Comparison of ENCODE assay signal across 24 cellular contexts in genomic region chr16:51268237-51268636, GRCh38.
DNase-seq lines count a peak whose midpoint lies in the region; ATAC-seq and TF ChIP-seq lines count a peak whose summit lies in the region.
"Had no signal": no experiment of that assay in that cellular context is flagged by ENCODE, and none has a peak within 500 bp of the region (broad histone marks: within the 10 kb centered on the region; RNA-seq: fewer than 3 reads in every experiment).

No MANE protein-coding gene starts in this region.

- no peaks in the 10 kb centered on the region for H3K27me3 ChIP-seq in vagina
- H3K27me3 ChIP-seq in heart left ventricle = no peaks in the 10 kb centered on the region
- H3K27me3 ChIP-seq: cardiac muscle cell, thyroid gland had no signal

- H3K4me1 ChIP-seq in vagina (peaks cover 6% of the 10 kb centered on the region), heart left ventricle (no peaks in the 10 kb centered on the region)
- H3K4me1 ChIP-seq: prostate gland, thyroid gland had no signal

- TF ChIP-seq CTCF in vagina (IDR thresholded peaks at IDR 0.05) (no peak), heart left ventricle (IDR thresholded peaks at IDR 0.05) (no peak)

- intact Hi-C loops in vagina (cut with DNase I) = no loop called here
- intact Hi-C loops in heart left ventricle (cut with DNase I) = no loop called here

- ATAC-seq in HG03432 (IDR thresholded peaks at IDR 0.05; ENCODE audit: unreplicated experiment) (no peak), heart left ventricle (no peak)
- ATAC-seq: CD8-positive, alpha-beta T cell; stimulated activated naive CD8-positive, alpha-beta T cell treated with anti-CD3 and anti-CD28 coated beads, Interleukin-15, Interleukin-2, amounts not matched to agents 100 U/mL and 50 U/mL, for 24 hours had no signal

- H3K36me3 ChIP-seq in vagina (no peaks in the 10 kb centered on the region), heart left ventricle (no peaks in the 10 kb centered on the region)
- H3K36me3 ChIP-seq: cardiac muscle cell, prostate gland, thyroid gland had no signal

- DNase-seq in NCI-H2107 treated with DMSO at 0.1 percent for 48 hours (lab: John Stamatoyannopoulos, UW; ENCODE audit: unreplicated experiment) (peak; percentile 27), NCI-H2107 (lab: John Stamatoyannopoulos, UW) (no peak), hippocampal formation (lab: John Stamatoyannopoulos, UW) (peak; percentile 64 to 69), nucleus accumbens (lab: John Stamatoyannopoulos, UW) (peak in 45 of 56 donors; percentile 9 to 76 (median 46)), vagina (ENCODE audit: extremely low spot score in 2 of 2) (no peak), heart left ventricle (no peak), activated gamma-delta T cell (lab: John Stamatoyannopoulos, UW) (no peak)
- DNase-seq: activated CD4-positive, alpha-beta T cell treated with anti-CD3 and anti-CD28 coated beads, Interleukin-2, amount 50 U/mL, for 4 hours; activated CD8-positive, alpha-beta memory T cell treated with anti-CD3 and anti-CD28 coated beads, Interleukin-2, amount 50 U/mL, for 4 hours; activated naive CD4-positive, alpha-beta T cell treated with anti-CD3 and anti-CD28 coated beads, Interleukin-2, amount 50 U/mL, for 16 hours; aorta; CD8-positive, alpha-beta T cell; GF-D8; H9; NCI-H1092 treated with DMSO at 0.1 percent for 48 hours; NCI-H2029 treated with DMSO at 0.1 percent for 48 hours; NCI-H748 treated with DMSO at 0.1 percent for 48 hours; stimulated activated naive CD8-positive, alpha-beta T cell treated with anti-CD3 and anti-CD28 coated beads, Interleukin-15, Interleukin-2, amounts not matched to agents 100 U/mL and 50 U/mL, for 24 hours had no signal

- H3K9me3 ChIP-seq in vagina = no peaks in the 10 kb centered on the region
- H3K9me3 ChIP-seq in heart left ventricle = peaks cover 0 to 6% (median 0%) of the 10 kb centered on the region in 12 donors
- H3K9me3 ChIP-seq: prostate gland, thyroid gland had no signal

- peak overlapping the region; percentile 27 for H3K27ac ChIP-seq in vagina
- no peak overlapping the region for H3K27ac ChIP-seq in heart left ventricle
- H3K27ac ChIP-seq: cardiac muscle cell, prostate gland, RWPE1, thyroid gland had no signal

- TF ChIP-seq POLR2A in vagina (IDR thresholded peaks at IDR 0.05) = no peak
- no peak for TF ChIP-seq POLR2A in heart left ventricle (IDR thresholded peaks at IDR 0.05)

- 11 to 23% (median 18%) methylated on average over 4 of the region's 4 CpGs for WGBS in heart left ventricle, 4 donors

- H3K4me3 ChIP-seq in vagina (no peak overlapping the region), heart left ventricle (no peak overlapping the region)
- H3K4me3 ChIP-seq: cardiac muscle cell, lung, prostate gland, thyroid gland had no signal

Comparison
In these comparisons a context has a peak if more than half of its experiments do, and no peak if none do; other contexts are left out.
1. DNase-seq: peak in NCI-H2107 treated with DMSO at 0.1 percent for 48 hours (single experiment), hippocampal formation (2 of 2) and nucleus accumbens (45 of 56); none in NCI-H2107 (single experiment), vagina (0 of 2), heart left ventricle (0 of 5) and activated gamma-delta T cell (single experiment).